Comparison of ENCODE assay signal across 23 cellular contexts in genomic region chr7:107386543-107386900, GRCh38.
DNase-seq lines count a peak whose midpoint lies in the region; ATAC-seq, FAIRE-seq and TF ChIP-seq lines count a peak whose summit lies in the region.
"Had no signal": no experiment of that assay in that cellular context is flagged by ENCODE, and none has a peak within 500 bp of the region (broad histone marks: within the 10 kb centered on the region; RNA-seq: fewer than 3 reads in every experiment).

No MANE protein-coding gene starts in this region.

- H2AFZ ChIP-seq in astrocyte (ENCODE audit: low read depth, low read length): no peak overlapping the region

- H3K27ac ChIP-seq in astrocyte (ENCODE audit: low read depth, low read length): no peak overlapping the region
- H3K27ac ChIP-seq in aorta (ENCODE audit: low read depth in 1 of 2, low read length in 2 of 2): peak overlapping the region; percentile 78 to 92
- H3K27ac ChIP-seq in tibial nerve: no peak overlapping the region
- H3K27ac ChIP-seq: gastroesophageal sphincter, pancreas, right lobe of liver had no signal

- H3K4me3 ChIP-seq in astrocyte (ENCODE audit: insufficient read depth, low read depth, low read length) (no peak overlapping the region), aorta (ENCODE audit: low read length in 2 of 2) (no peak overlapping the region), tibial nerve (no peak overlapping the region)
- H3K4me3 ChIP-seq: gastroesophageal sphincter, pancreas, right lobe of liver had no signal

- H3K27me3 Mint-ChIP-seq in activated naive CD8-positive, alpha-beta T cell treated with anti-CD3 and anti-CD28 coated beads for 36 hours: no peaks in the 10 kb centered on the region
- no peaks in the 10 kb centered on the region for H3K27me3 Mint-ChIP-seq in activated naive CD8-positive, alpha-beta T cell treated with anti-CD3 and anti-CD28 coated beads, Interleukin-2, amount 50 U/mL, for 24 hours
- H3K27me3 Mint-ChIP-seq in astrocyte (ENCODE audit: low read depth, unreplicated experiment): no peaks in the 10 kb centered on the region
- H3K27me3 Mint-ChIP-seq in naive B cell: no peaks in the 10 kb centered on the region
- H3K27me3 Mint-ChIP-seq: activated T-cell treated with anti-CD3 and anti-CD28 coated beads, Interleukin-2, amount 50 U/mL, for 24 hours; naive thymus-derived CD4-positive, alpha-beta T cell had no signal

- DNase-seq in activated naive CD8-positive, alpha-beta T cell treated with anti-CD3 and anti-CD28 coated beads for 36 hours: no peak
- DNase-seq in activated naive CD8-positive, alpha-beta T cell treated with anti-CD3 and anti-CD28 coated beads, Interleukin-2, amount 50 U/mL, for 24 hours: no peak
- DNase-seq in astrocyte (ENCODE audit: low read depth) (no peak), naive B cell (no peak), aorta (no peak), tibial nerve (ENCODE audit: low spot score in 2 of 2) (no peak)
- DNase-seq: activated CD4-positive, alpha-beta T cell treated with anti-CD3 and anti-CD28 coated beads for 1 hour; activated CD8-positive, alpha-beta T cell treated with anti-CD3 and anti-CD28 coated beads, Interleukin-2, amount 10 ng/mL, durations not matched to agents 7 days and 5 days; activated naive CD4-positive, alpha-beta T cell; activated T-cell treated with anti-CD3 and anti-CD28 coated beads, Interleukin-2, amount 50 U/mL, for 24 hours; DMS79 treated with DMSO at 0.1 percent for 48 hours; effector CD4-positive, alpha-beta T cell; naive thymus-derived CD4-positive, alpha-beta T cell; NCI-H1092; NCI-H748 treated with DMSO at 0.1 percent for 48 hours had no signal

- peaks cover 4% of the 10 kb centered on the region for H3K36me3 Mint-ChIP-seq in activated naive CD8-positive, alpha-beta T cell treated with anti-CD3 and anti-CD28 coated beads for 36 hours
- peaks cover 5% of the 10 kb centered on the region for H3K36me3 Mint-ChIP-seq in activated naive CD8-positive, alpha-beta T cell treated with anti-CD3 and anti-CD28 coated beads, Interleukin-2, amount 50 U/mL, for 24 hours (ENCODE audit: low read depth)
- peaks cover 9% of the 10 kb centered on the region for H3K36me3 Mint-ChIP-seq in astrocyte (ENCODE audit: low read depth, unreplicated experiment)
- no peaks in the 10 kb centered on the region for H3K36me3 Mint-ChIP-seq in naive B cell

- H3K36me3 ChIP-seq in astrocyte (ENCODE audit: insufficient read depth, low read length) (no peaks in the 10 kb centered on the region), aorta (ENCODE audit: control insufficient read depth in 1 of 2, insufficient read depth in 2 of 2, low read length in 1 of 2) (no peaks in the 10 kb centered on the region), tibial nerve (no peaks in the 10 kb centered on the region)
- H3K36me3 ChIP-seq: pancreas, right lobe of liver had no signal

- no peaks in the 10 kb centered on the region for H3K9me3 Mint-ChIP-seq in activated naive CD8-positive, alpha-beta T cell treated with anti-CD3 and anti-CD28 coated beads for 36 hours
- no peaks in the 10 kb centered on the region for H3K9me3 Mint-ChIP-seq in activated naive CD8-positive, alpha-beta T cell treated with anti-CD3 and anti-CD28 coated beads, Interleukin-2, amount 50 U/mL, for 24 hours
- H3K9me3 Mint-ChIP-seq in astrocyte (ENCODE audit: unreplicated experiment) (peaks cover 5% of the 10 kb centered on the region), naive B cell (no peaks in the 10 kb centered on the region)
- H3K9me3 Mint-ChIP-seq: activated T-cell treated with anti-CD3 and anti-CD28 coated beads, Interleukin-2, amount 50 U/mL, for 24 hours had no signal

- no peaks in the 10 kb centered on the region for H3K27me3 ChIP-seq in astrocyte (ENCODE audit: insufficient read depth, low read length)
- no peaks in the 10 kb centered on the region for H3K27me3 ChIP-seq in aorta (ENCODE audit: control insufficient read depth in 1 of 2, insufficient read depth in 2 of 2, low read length in 1 of 2)
- H3K27me3 ChIP-seq in tibial nerve: no peaks in the 10 kb centered on the region
- H3K27me3 ChIP-seq: gastroesophageal sphincter, pancreas, right lobe of liver had no signal

- H3K4me1 ChIP-seq in astrocyte (ENCODE audit: insufficient read depth, low read length) (peaks cover 14% of the 10 kb centered on the region), aorta (ENCODE audit: control insufficient read depth in 1 of 2, insufficient read depth in 2 of 2, low read length in 2 of 2) (peaks cover 0 to 6% of the 10 kb centered on the region in 2 donors), tibial nerve (peaks cover 0 to 18% (median 3%) of the 10 kb centered on the region in 4 donors)
- H3K4me1 ChIP-seq: pancreas, right lobe of liver had no signal

- H3K79me2 ChIP-seq in astrocyte (ENCODE audit: insufficient read depth, low read length): no peaks in the 10 kb centered on the region

- peak overlapping the region; percentile 54 for H3K27ac Mint-ChIP-seq in activated naive CD8-positive, alpha-beta T cell treated with anti-CD3 and anti-CD28 coated beads for 36 hours
- H3K27ac Mint-ChIP-seq in activated naive CD8-positive, alpha-beta T cell treated with anti-CD3 and anti-CD28 coated beads, Interleukin-2, amount 50 U/mL, for 24 hours: no peak overlapping the region
- H3K27ac Mint-ChIP-seq in astrocyte (ENCODE audit: unreplicated experiment) (no peak overlapping the region), naive B cell (peak overlapping the region in 4 of 6 donors; percentile 44 to 86 (median 80))
- H3K27ac Mint-ChIP-seq: activated CD8-positive, alpha-beta T cell treated with anti-CD3 and anti-CD28 coated beads, Interleukin-2, amount 10 ng/mL, durations not matched to agents 7 days and 5 days; activated T-cell treated with anti-CD3 and anti-CD28 coated beads, Interleukin-2, amount 50 U/mL, for 24 hours; naive thymus-derived CD4-positive, alpha-beta T cell had no signal

- peak overlapping the region; percentile 49 for H3K4me2 ChIP-seq in astrocyte (ENCODE audit: low read length)

- FAIRE-seq in astrocyte (lab: Jason Lieb, UNC): no peak
- FAIRE-seq: A204.1, GM12891, pancreas had no signal

- ATAC-seq in activated naive CD8-positive, alpha-beta T cell treated with anti-CD3 and anti-CD28 coated beads, Interleukin-2, amount 50 U/mL, for 24 hours: no peak
- ATAC-seq in naive B cell (ENCODE audit: low read depth in 2 of 2) (peak in 1 of 2 donors; percentile 66), aorta (ENCODE audit: low FRiP score) (no peak), GM19463 (IDR thresholded peaks at IDR 0.05; ENCODE audit: unreplicated experiment) (no peak), GM21529 (IDR thresholded peaks at IDR 0.05; ENCODE audit: unreplicated experiment) (no peak)
- ATAC-seq: activated CD8-positive, alpha-beta T cell treated with anti-CD3 and anti-CD28 coated beads, Interleukin-2, amount 10 ng/mL, durations not matched to agents 7 days and 5 days; esophagus mucosa; gastroesophageal sphincter; naive thymus-derived CD4-positive, alpha-beta T cell had no signal

- H3K9ac ChIP-seq in astrocyte (ENCODE audit: low read length): no peak overlapping the region

- intact Hi-C loops in aorta (cut with DNase I): loop anchor here in 1 of 2 donors (10.0 kb wide), 1 partner anchor 208 kb away; no protein-coding TSS in a partner anchor

- TF ChIP-seq POLR2A in tibial nerve (IDR thresholded peaks at IDR 0.05): no peak

- H3K9me3 ChIP-seq in astrocyte (ENCODE audit: insufficient read depth, low read depth, low read length): no peaks in the 10 kb centered on the region
- H3K9me3 ChIP-seq in aorta (ENCODE audit: control insufficient read depth, low read length): no peaks in the 10 kb centered on the region
- no peaks in the 10 kb centered on the region for H3K9me3 ChIP-seq in tibial nerve
- H3K9me3 ChIP-seq: gastroesophageal sphincter, pancreas, right lobe of liver had no signal

- WGBS in aorta, 2 donors: 80% methylated on average over 3 of the region's 3 CpGs
- 77 to 84% methylated on average over 3 of the region's 3 CpGs for WGBS in tibial nerve, 2 donors

- no peak for TF ChIP-seq EP300 in tibial nerve (IDR thresholded peaks at IDR 0.05)

- no peak overlapping the region for H3K4me3 Mint-ChIP-seq in activated naive CD8-positive, alpha-beta T cell treated with anti-CD3 and anti-CD28 coated beads for 36 hours
- H3K4me3 Mint-ChIP-seq in activated naive CD8-positive, alpha-beta T cell treated with anti-CD3 and anti-CD28 coated beads, Interleukin-2, amount 50 U/mL, for 24 hours: no peak overlapping the region
- H3K4me3 Mint-ChIP-seq in astrocyte (ENCODE audit: unreplicated experiment): no peak overlapping the region
- H3K4me3 Mint-ChIP-seq in naive B cell: peak overlapping the region in 2 of 8 donors; percentile 5 to 67
- H3K4me3 Mint-ChIP-seq: activated CD8-positive, alpha-beta T cell treated with anti-CD3 and anti-CD28 coated beads, Interleukin-2, amount 10 ng/mL, durations not matched to agents 7 days and 5 days; activated T-cell treated with anti-CD3 and anti-CD28 coated beads, Interleukin-2, amount 50 U/mL, for 24 hours; naive thymus-derived CD4-positive, alpha-beta T cell had no signal

- no peak for TF ChIP-seq CTCF in astrocyte (IDR thresholded peaks at IDR 0.05; ENCODE audit: insufficient read depth, low read depth, low read length)
- TF ChIP-seq CTCF in tibial nerve (IDR thresholded peaks at IDR 0.05): no peak

- no peaks in the 10 kb centered on the region for H4K20me1 ChIP-seq in astrocyte (ENCODE audit: insufficient read depth, low read length)

- no peaks in the 10 kb centered on the region for H3K4me1 Mint-ChIP-seq in activated naive CD8-positive, alpha-beta T cell treated with anti-CD3 and anti-CD28 coated beads for 36 hours
- H3K4me1 Mint-ChIP-seq in activated naive CD8-positive, alpha-beta T cell treated with anti-CD3 and anti-CD28 coated beads, Interleukin-2, amount 50 U/mL, for 24 hours: peaks cover 6% of the 10 kb centered on the region
- H3K4me1 Mint-ChIP-seq in astrocyte (ENCODE audit: low read depth, unreplicated experiment): peaks cover 13% of the 10 kb centered on the region
- peaks cover 15 to 33% (median 16%) of the 10 kb centered on the region in 3 donors for H3K4me1 Mint-ChIP-seq in naive B cell

Comparison
In these comparisons a context has a peak if more than half of its experiments do, and no peak if none do; other contexts are left out.
1. H3K27ac Mint-ChIP-seq: peak in activated naive CD8-positive, alpha-beta T cell treated with anti-CD3 and anti-CD28 coated beads for 36 hours (single experiment) and naive B cell (4 of 6); none in activated naive CD8-positive, alpha-beta T cell treated with anti-CD3 and anti-CD28 coated beads, Interleukin-2, amount 50 U/mL, for 24 hours (single experiment) and astrocyte (single experiment).
2. H3K27ac ChIP-seq: peak in aorta (2 of 2); none in astrocyte (single experiment) and tibial nerve (0 of 4).